ENCODE assay signal across 22 cellular contexts in genomic region chr5:89471115-89471514, GRCh38.
"Had no signal": no experiment of that assay in that cellular context is flagged by ENCODE, and none has a peak within 500 bp of the region (broad histone marks: within the 10 kb centered on the region; RNA-seq: fewer than 3 reads in every experiment).

No MANE protein-coding gene starts in this region.

- DNase-seq: cerebellar nuclear complex; effector memory CD8-positive, alpha-beta T cell; esophagus squamous epithelium; foreskin melanocyte; heart left ventricle; hippocampal formation; left colon; left ventricle myocardium superior; mesenchymal stem cell; midbrain; naive thymus-derived CD4-positive, alpha-beta T cell; nephron progenitor cell; sigmoid colon; stimulated activated CD4-positive, alpha-beta T cell treated with anti-CD3 and anti-CD28 coated beads, Interleukin-4, amount 100 ng/mL, for 1 hour; stimulated activated CD8-positive, alpha-beta memory T cell treated with anti-CD3 and anti-CD28 coated beads, Interleukin-4, amount 100 ng/mL, for 48 hours; tibial artery; upper lobe of right lung had no signal

- H3K27me3 ChIP-seq: esophagus squamous epithelium, heart left ventricle, right atrium auricular region, sigmoid colon, tibial artery, upper lobe of right lung had no signal

- H3K27ac ChIP-seq: epithelial cell of prostate, esophagus squamous epithelium, heart left ventricle, parathyroid adenoma, prostate gland, right atrium auricular region, sigmoid colon, upper lobe of right lung had no signal

- H3K9me3 ChIP-seq: esophagus squamous epithelium, heart left ventricle, prostate gland, right atrium auricular region, sigmoid colon, tibial artery, upper lobe of right lung had no signal

- H2AFZ ChIP-seq: parathyroid adenoma had no signal

- H3K79me2 ChIP-seq: parathyroid adenoma had no signal

- H3K9ac ChIP-seq: parathyroid adenoma had no signal

- H3K4me3 ChIP-seq: esophagus squamous epithelium, heart left ventricle, lung, prostate gland, right atrium auricular region, sigmoid colon, tibial artery, upper lobe of right lung had no signal

- H3K4me1 ChIP-seq: esophagus squamous epithelium, heart left ventricle, parathyroid adenoma, prostate gland, right atrium auricular region, sigmoid colon, upper lobe of right lung had no signal

- H3K36me3 ChIP-seq: esophagus squamous epithelium, heart left ventricle, prostate gland, right atrium auricular region, sigmoid colon, tibial artery, upper lobe of right lung had no signal
